In the genomic region with DNA sequence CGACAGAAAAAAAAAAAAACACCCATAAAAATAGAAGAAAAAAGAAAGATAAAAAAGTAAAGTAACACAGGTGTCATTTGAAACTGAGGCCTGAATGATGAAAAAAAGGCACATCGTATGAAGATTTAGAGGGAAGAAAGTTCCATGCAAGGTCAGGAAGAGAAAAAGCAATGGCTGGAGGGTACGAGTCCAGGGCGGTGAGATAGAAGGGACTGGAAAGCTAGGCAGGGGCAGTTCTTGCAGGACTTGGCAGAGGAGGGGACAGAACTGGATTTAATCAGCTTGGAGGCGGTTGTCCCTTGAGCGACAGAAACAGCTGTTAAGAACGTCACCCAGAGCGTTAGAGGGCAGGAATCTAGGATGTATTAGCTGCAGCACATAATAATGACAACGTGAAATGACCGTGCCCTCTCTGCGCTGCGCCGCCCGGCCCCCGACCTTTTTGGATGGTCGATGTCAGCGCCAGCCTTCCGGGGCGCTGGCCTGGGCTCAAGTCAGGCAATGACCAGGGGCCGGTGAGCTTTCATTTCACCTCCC, we compare ENCODE assay signal across 1 cellular context.
TF ChIP-seq lines count a peak whose summit lies in the region.

No MANE protein-coding gene starts in this region.

TF ChIP-seq in A549, 52 proteins besides CTCF, POLR2A, EP300 and RAD21 (continued from another document):
- TF ChIP-seq, protein P1, sequence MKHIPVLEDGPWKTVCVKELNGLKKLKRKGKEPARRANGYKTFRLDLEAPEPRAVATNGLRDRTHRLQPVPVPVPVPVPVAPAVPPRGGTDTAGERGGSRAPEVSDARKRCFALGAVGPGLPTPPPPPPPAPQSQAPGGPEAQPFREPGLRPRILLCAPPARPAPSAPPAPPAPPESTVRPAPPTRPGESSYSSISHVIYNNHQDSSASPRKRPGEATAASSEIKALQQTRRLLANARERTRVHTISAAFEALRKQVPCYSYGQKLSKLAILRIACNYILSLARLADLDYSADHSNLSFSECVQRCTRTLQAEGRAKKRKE (CRISPR knock-in tag; IDR thresholded peaks at IDR 0.05; ENCODE audit: low read depth), result no peak
- TF ChIP-seq MAFK (IDR thresholded peaks at IDR 0.05; ENCODE audit: partially characterized antibody) (no peak), CBX2 (IDR thresholded peaks at IDR 0.05; ENCODE audit: borderline replicate concordance, low read depth) (no peak)
- TF ChIP-seq, protein P2, sequence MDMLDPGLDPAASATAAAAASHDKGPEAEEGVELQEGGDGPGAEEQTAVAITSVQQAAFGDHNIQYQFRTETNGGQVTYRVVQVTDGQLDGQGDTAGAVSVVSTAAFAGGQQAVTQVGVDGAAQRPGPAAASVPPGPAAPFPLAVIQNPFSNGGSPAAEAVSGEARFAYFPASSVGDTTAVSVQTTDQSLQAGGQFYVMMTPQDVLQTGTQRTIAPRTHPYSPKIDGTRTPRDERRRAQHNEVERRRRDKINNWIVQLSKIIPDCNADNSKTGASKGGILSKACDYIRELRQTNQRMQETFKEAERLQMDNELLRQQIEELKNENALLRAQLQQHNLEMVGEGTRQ (IDR thresholded peaks at IDR 0.05), result no peak
TF ChIP-seq in A549: peak in this region for 2.
